Comparison of ENCODE assay signal across 1 cellular context in the genomic region with DNA sequence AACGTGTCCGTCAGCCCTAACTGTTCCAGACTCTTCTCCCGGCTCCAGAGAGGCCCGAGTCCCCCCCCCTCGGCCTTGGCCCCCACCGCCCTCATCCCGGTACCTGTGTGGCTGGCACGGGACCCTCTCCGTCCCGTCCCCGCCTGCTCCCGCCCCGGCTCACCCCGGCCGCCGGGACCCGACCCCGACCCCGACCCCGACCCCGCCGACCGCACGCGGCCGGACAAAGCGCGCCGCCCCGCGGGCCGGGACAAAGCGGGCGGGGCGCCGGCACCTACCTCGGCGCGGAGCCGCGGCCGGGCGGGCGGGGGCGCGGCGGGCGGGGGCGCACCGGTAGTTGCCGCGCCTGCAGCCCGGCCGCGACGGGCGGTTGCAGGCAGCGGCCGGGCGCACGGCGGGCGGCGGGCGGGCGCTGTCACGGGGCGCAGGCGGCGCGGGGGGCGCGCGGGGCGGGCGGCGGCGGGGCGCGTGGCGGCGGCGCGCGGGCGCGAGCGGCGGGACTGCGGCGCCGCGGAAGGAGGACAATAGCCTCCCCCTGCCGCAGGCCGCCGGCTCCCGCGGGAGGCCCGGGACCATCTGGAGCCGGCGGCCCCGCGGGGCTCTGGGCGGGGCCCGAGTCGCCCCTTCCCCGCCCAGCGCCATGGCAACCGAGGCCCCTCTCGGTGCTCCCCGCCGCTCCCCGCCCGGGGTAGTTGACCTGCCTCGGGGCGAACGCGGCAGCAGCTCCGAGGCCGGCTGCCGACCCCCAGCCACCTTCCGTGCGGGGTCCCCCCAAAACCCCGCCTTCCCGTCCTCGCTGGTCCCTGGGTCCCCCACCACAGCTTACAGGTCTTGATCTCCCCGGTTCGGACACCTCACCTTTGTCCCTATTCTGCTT.
TF ChIP-seq lines count a peak whose summit lies in the region.

No MANE protein-coding gene starts in this region.

TF ChIP-seq in HEK293, 187 proteins besides CTCF, POLR2A, EP300 and RAD21 (continued from another document):
- TF ChIP-seq, protein P1, sequence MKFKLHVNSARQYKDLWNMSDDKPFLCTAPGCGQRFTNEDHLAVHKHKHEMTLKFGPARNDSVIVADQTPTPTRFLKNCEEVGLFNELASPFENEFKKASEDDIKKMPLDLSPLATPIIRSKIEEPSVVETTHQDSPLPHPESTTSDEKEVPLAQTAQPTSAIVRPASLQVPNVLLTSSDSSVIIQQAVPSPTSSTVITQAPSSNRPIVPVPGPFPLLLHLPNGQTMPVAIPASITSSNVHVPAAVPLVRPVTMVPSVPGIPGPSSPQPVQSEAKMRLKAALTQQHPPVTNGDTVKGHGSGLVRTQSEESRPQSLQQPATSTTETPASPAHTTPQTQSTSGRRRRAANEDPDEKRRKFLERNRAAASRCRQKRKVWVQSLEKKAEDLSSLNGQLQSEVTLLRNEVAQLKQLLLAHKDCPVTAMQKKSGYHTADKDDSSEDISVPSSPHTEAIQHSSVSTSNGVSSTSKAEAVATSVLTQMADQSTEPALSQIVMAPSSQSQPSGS (tag by site-specific recombination; IDR thresholded peaks at IDR 0.05; ENCODE audit: low read depth), result no peak
TF ChIP-seq in HEK293: peak in this region for 8.
